ENCODE assay signal across 11 cellular contexts in the genomic region with DNA sequence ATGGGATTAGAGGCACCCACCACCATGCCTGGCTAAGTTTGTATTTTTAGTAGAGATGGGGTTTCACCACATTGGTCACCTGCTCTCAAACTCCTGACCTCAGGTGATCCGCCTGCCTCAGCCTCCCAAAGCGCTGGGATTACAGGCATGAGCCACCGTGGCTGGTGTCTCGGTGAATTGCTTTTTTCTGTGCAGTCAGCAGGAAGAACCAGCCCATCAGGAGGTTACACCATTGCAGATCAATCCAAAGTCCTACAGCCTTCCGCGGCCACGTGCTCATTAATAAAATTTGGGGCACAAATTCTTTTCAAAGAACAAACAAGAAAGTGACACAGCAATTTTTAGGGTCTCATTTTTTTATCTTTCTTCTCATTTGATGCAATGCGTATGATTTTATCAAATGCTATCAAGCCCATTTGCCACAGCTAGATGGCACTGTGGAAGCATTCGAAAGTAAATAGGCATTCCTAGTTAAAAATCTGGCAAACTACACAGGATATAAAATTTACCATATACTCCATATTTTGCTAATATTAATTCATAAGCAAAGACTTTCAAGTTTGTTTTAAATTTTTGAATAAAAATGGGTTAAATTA. TPM values are rescaled to one million over a fixed set of nuclear protein-coding genes. Genes with fewer than 3 reads are reported as not detected.
DNase-seq lines count a peak whose midpoint lies in the region; ATAC-seq and TF ChIP-seq lines count a peak whose summit lies in the region.
"Had no signal": no experiment of that assay in that cellular context is flagged by ENCODE, and none has a peak within 500 bp of the region (broad histone marks: within the 10 kb centered on the region; RNA-seq: fewer than 3 reads in every experiment).

No MANE protein-coding gene starts in this region.

- H3K9ac ChIP-seq in adipocyte (ENCODE audit: low read length) = no peak overlapping the region

- TF ChIP-seq POLR2A in breast epithelium (IDR thresholded peaks at IDR 0.05) = no peak

- no peak overlapping the region for H3K27ac Mint-ChIP-seq in CD14-positive monocyte
- H3K27ac Mint-ChIP-seq: B cell, mesothelial cell of epicardium had no signal

- H3K27ac ChIP-seq in breast epithelium = no peak overlapping the region
- no peak overlapping the region for H3K27ac ChIP-seq in upper lobe of right lung

- H3K4me1 ChIP-seq in breast epithelium = no peaks in the 10 kb centered on the region
- no peaks in the 10 kb centered on the region for H3K4me1 ChIP-seq in adipocyte (ENCODE audit: control insufficient read depth, insufficient read depth, low read length)
- no peaks in the 10 kb centered on the region for H3K4me1 ChIP-seq in upper lobe of right lung

- in situ Hi-C loops in T47D (cut with HindIII; ENCODE audit: low pct_unique_long_range_greater_than_20kb, low sequenced_read_pairs) = no loop called here

- H3K27me3 ChIP-seq in breast epithelium = no peaks in the 10 kb centered on the region
- H3K27me3 ChIP-seq in adipocyte (replicated peaks; ENCODE audit: control insufficient read depth, insufficient read depth, low read length) = no peaks in the 10 kb centered on the region
- H3K27me3 ChIP-seq in upper lobe of right lung = no peaks in the 10 kb centered on the region

- intact Hi-C loops in breast epithelium (cut with DNase I; ENCODE audit: low total_unique reads) (no loop called here), upper lobe of right lung (cut with DNase I) (no loop called here), CD14-positive monocyte (cut with micrococcal nuclease) (no loop called here)

- H3K4me3 Mint-ChIP-seq in CD14-positive monocyte = no peak overlapping the region
- H3K4me3 Mint-ChIP-seq: B cell, mesothelial cell of epicardium had no signal

- ATAC-seq in upper lobe of right lung = no peak
- ATAC-seq in GM18498 (IDR thresholded peaks at IDR 0.05; ENCODE audit: unreplicated experiment) = no peak

- H3K36me3 ChIP-seq in breast epithelium (no peaks in the 10 kb centered on the region), adipocyte (ENCODE audit: control insufficient read depth, insufficient read depth, low read length, severe bottlenecking) (no peaks in the 10 kb centered on the region), upper lobe of right lung (no peaks in the 10 kb centered on the region)

- H3K4me1 Mint-ChIP-seq in CD14-positive monocyte = no peaks in the 10 kb centered on the region
- H3K4me1 Mint-ChIP-seq: B cell, mesothelial cell of epicardium had no signal

- DNase-seq in T47D (ENCODE audit: low read depth in 1 of 2, low spot score in 1 of 2) = peak; percentile 3 to 27
- no peak for DNase-seq in breast epithelium (ENCODE audit: low spot score in 2 of 2)
- DNase-seq in adipocyte (ENCODE audit: low read depth) = peak; percentile 24
- peak; percentile 87 for DNase-seq in inferior parietal cortex (ENCODE audit: extremely low spot score)
- DNase-seq in upper lobe of right lung = no peak
- no peak for DNase-seq in NCI-H2107 treated with DMSO at 0.1 percent for 48 hours (lab: John Stamatoyannopoulos, UW; ENCODE audit: unreplicated experiment)
- no peak for DNase-seq in CD14-positive monocyte (ENCODE audit: low spot score)
- DNase-seq: NCI-H345 had no signal

- H3K4me3 ChIP-seq in breast epithelium = no peak overlapping the region
- H3K4me3 ChIP-seq in adipocyte (ENCODE audit: low read length) = no peak overlapping the region
- H3K4me3 ChIP-seq in upper lobe of right lung = no peak overlapping the region

- H3K9me3 Mint-ChIP-seq in CD14-positive monocyte = peaks cover 10 to 60% (median 44%) of the 10 kb centered on the region in 7 donors

- peaks cover 6 to 20% of the 10 kb centered on the region in 2 donors for H3K9me3 ChIP-seq in breast epithelium
- peaks cover 4% of the 10 kb centered on the region for H3K9me3 ChIP-seq in adipocyte (ENCODE audit: control insufficient read depth, low read length)
- H3K9me3 ChIP-seq in upper lobe of right lung = no peaks in the 10 kb centered on the region

- no peaks in the 10 kb centered on the region for H3K36me3 Mint-ChIP-seq in CD14-positive monocyte

- TF ChIP-seq CTCF in breast epithelium (IDR thresholded peaks at IDR 0.05) (peak in 1 of 3 donors; percentile 5), upper lobe of right lung (IDR thresholded peaks at IDR 0.05) (peak; percentile 37), CD14-positive monocyte (IDR thresholded peaks at IDR 0.05) (no peak)

- peaks cover 0 to 1% (median 0%) of the 10 kb centered on the region in 3 donors for H3K27me3 Mint-ChIP-seq in CD14-positive monocyte (ENCODE audit: low read depth in 3 of 3)
- H3K27me3 Mint-ChIP-seq: B cell had no signal

RNA-seq across cellular contexts. Expression of a gene that starts 54.4 kb away (rescaled TPM):
- total RNA-seq in breast epithelium (1 to 10 TPM; 3.6 to 8.0 (median 7.0) TPM), upper lobe of right lung (3.0 TPM)
- not detected for polyA plus RNA-seq in CD14-positive monocyte
- total RNA-seq: mesothelial cell of epicardium had no signal

Comparison
In these comparisons a context has a peak if more than half of its experiments do, and no peak if none do; other contexts are left out.
1. DNase-seq: peak in T47D (2 of 2), adipocyte (single experiment) and inferior parietal cortex (single experiment); none in breast epithelium (0 of 2), upper lobe of right lung (single experiment), NCI-H2107 treated with DMSO at 0.1 percent for 48 hours (single experiment) and CD14-positive monocyte (single experiment).